Comparison of ENCODE assay signal across 34 cellular contexts in genomic region chr7:124482229-124482628, GRCh38.
"Had no signal": no experiment of that assay in that cellular context is flagged by ENCODE, and none has a peak within 500 bp of the region (broad histone marks: within the 10 kb centered on the region; RNA-seq: fewer than 3 reads in every experiment).

No MANE protein-coding gene starts in this region.

- H2AFZ ChIP-seq: hepatocyte had no signal

- H3K4me2 ChIP-seq: hepatocyte had no signal

- H3K27me3 ChIP-seq: adrenal gland, body of pancreas, esophagus squamous epithelium, gastroesophageal sphincter, heart right ventricle, hepatocyte had no signal

- H3K79me2 ChIP-seq: hepatocyte had no signal

- H3K4me3 ChIP-seq: adrenal gland, body of pancreas, esophagus squamous epithelium, gastroesophageal sphincter, heart right ventricle, hepatocyte had no signal

- H3K27ac ChIP-seq: adrenal gland, body of pancreas, epithelial cell of prostate, esophagus squamous epithelium, gastroesophageal sphincter, heart right ventricle, hepatocyte had no signal

- H3K9me3 ChIP-seq: adrenal gland, body of pancreas, esophagus squamous epithelium, gastroesophageal sphincter, heart right ventricle had no signal

- DNase-seq: activated CD4-positive, alpha-beta memory T cell treated with anti-CD3 and anti-CD28 coated beads for 36 hours; activated CD4-positive, alpha-beta T cell treated with anti-CD3 and anti-CD28 coated beads for 36 hours; activated CD4-positive, alpha-beta T cell treated with anti-CD3 and anti-CD28 coated beads, Interleukin-2, amount 10 ng/mL, durations not matched to agents 24 days and 14 days; activated CD4-positive, CD25-positive, alpha-beta regulatory T cell; activated CD4-positive, CD25-positive, alpha-beta regulatory T cell treated with anti-CD3 and anti-CD28 coated beads, Interleukin-2, amount 50 U/mL, for 72 hours; activated CD8-positive, alpha-beta memory T cell treated with anti-CD3 and anti-CD28 coated beads, Interleukin-2, amount 10 ng/mL, durations not matched to agents 7 days and 5 days; activated CD8-positive, alpha-beta memory T cell treated with anti-CD3 and anti-CD28 coated beads, Interleukin-2, amount 50 U/mL, for 4 hours; activated CD8-positive, alpha-beta T cell treated with anti-CD3 and anti-CD28 coated beads, Interleukin-2, amount 10 ng/mL, durations not matched to agents 7 days and 5 days; activated effector memory CD4-positive, alpha-beta T cell treated with anti-CD3 and anti-CD28 coated beads, Interleukin-2, amount 50 U/mL, for 16 hours; activated naive CD4-positive, alpha-beta T cell treated with anti-CD3 and anti-CD28 coated beads for 36 hours; activated naive CD8-positive, alpha-beta T cell treated with anti-CD3 and anti-CD28 coated beads for 36 hours; activated naive CD8-positive, alpha-beta T cell treated with anti-CD3 and anti-CD28 coated beads, Interleukin-2, amount 50 U/mL, for 24 hours; activated T-cell treated with anti-CD3 and anti-CD28 coated beads, Interleukin-2, amount 50 U/mL, for 1 hour; activated T-cell treated with anti-CD3 and anti-CD28 coated beads, Interleukin-2, amount 50 U/mL, for 48 hours; adrenal gland; amygdala; aorta; body of pancreas; caudate nucleus; cortex of kidney; dermis blood vessel endothelial cell; effector CD4-positive, alpha-beta T cell; effector memory CD8-positive, alpha-beta T cell; esophagus squamous epithelium; foreskin melanocyte; heart right ventricle; T1000 had no signal

- H3K36me3 Mint-ChIP-seq: activated CD4-positive, alpha-beta memory T cell treated with anti-CD3 and anti-CD28 coated beads for 36 hours; activated CD8-positive, alpha-beta memory T cell treated with anti-CD3 and anti-CD28 coated beads, Interleukin-2, amount 10 ng/mL, durations not matched to agents 7 days and 5 days; activated naive CD4-positive, alpha-beta T cell treated with anti-CD3 and anti-CD28 coated beads, Interleukin-2, amount 50 U/mL, for 24 hours; activated naive CD8-positive, alpha-beta T cell treated with anti-CD3 and anti-CD28 coated beads for 36 hours had no signal

- H3K36me3 ChIP-seq: adrenal gland, esophagus squamous epithelium, gastroesophageal sphincter, heart right ventricle had no signal

- H3K4me1 ChIP-seq: adrenal gland, body of pancreas, esophagus squamous epithelium, gastroesophageal sphincter, heart right ventricle had no signal

- H3K27ac Mint-ChIP-seq: activated CD4-positive, alpha-beta memory T cell treated with anti-CD3 and anti-CD28 coated beads for 36 hours; activated CD4-positive, alpha-beta T cell treated with anti-CD3 and anti-CD28 coated beads for 36 hours; activated CD4-positive, alpha-beta T cell treated with anti-CD3 and anti-CD28 coated beads, Interleukin-2, amount 10 ng/mL, durations not matched to agents 24 days and 14 days; activated CD8-positive, alpha-beta memory T cell treated with anti-CD3 and anti-CD28 coated beads, Interleukin-2, amount 10 ng/mL, durations not matched to agents 7 days and 5 days; activated CD8-positive, alpha-beta T cell treated with anti-CD3 and anti-CD28 coated beads, Interleukin-2, amount 10 ng/mL, durations not matched to agents 7 days and 5 days; activated naive CD4-positive, alpha-beta T cell treated with anti-CD3 and anti-CD28 coated beads for 36 hours; activated naive CD4-positive, alpha-beta T cell treated with anti-CD3 and anti-CD28 coated beads, Interleukin-2, amount 50 U/mL, for 24 hours; activated naive CD8-positive, alpha-beta T cell treated with anti-CD3 and anti-CD28 coated beads for 36 hours; activated naive CD8-positive, alpha-beta T cell treated with anti-CD3 and anti-CD28 coated beads, Interleukin-2, amount 50 U/mL, for 24 hours; activated T-helper 1 cell treated with anti-CD3 and anti-CD28 coated beads, Interleukin-12 subunit alpha, Interleukin-12 subunit beta, Interleukin-2, Interleukin-4 antibody, amounts not matched to agents 30 ng/mL and 10 ng/mL and 1 ng/mL, durations not matched to agents 14 hours and 24 hours and 36 hours; activated T-helper 2 cell treated with anti-CD3 and anti-CD28 coated beads, Interferon-gamma antibody, Interleukin-2, Interleukin-4, amounts not matched to agents 10 μg/mL and 5 μg/mL and 100 μg/mL, durations not matched to agents 14 hours and 24 hours and 36 hours; effector memory CD8-positive, alpha-beta T cell; T-helper 2 cell treated with Interferon-gamma antibody and Interleukin-4, amounts not matched to agents 5 μg/mL and 100 μg/mL, for 36 hours had no signal

- H3K4me1 Mint-ChIP-seq: activated CD4-positive, alpha-beta T cell treated with anti-CD3 and anti-CD28 coated beads for 36 hours; activated CD4-positive, alpha-beta T cell treated with anti-CD3 and anti-CD28 coated beads, Interleukin-2, amount 10 ng/mL, durations not matched to agents 24 days and 14 days; activated CD8-positive, alpha-beta memory T cell treated with anti-CD3 and anti-CD28 coated beads, Interleukin-2, amount 10 ng/mL, durations not matched to agents 7 days and 5 days; activated naive CD4-positive, alpha-beta T cell treated with anti-CD3 and anti-CD28 coated beads, Interleukin-2, amount 50 U/mL, for 24 hours; activated naive CD8-positive, alpha-beta T cell treated with anti-CD3 and anti-CD28 coated beads for 36 hours; activated naive CD8-positive, alpha-beta T cell treated with anti-CD3 and anti-CD28 coated beads, Interleukin-2, amount 50 U/mL, for 24 hours had no signal

- H3K9me3 Mint-ChIP-seq: activated CD4-positive, alpha-beta T cell treated with anti-CD3 and anti-CD28 coated beads, Interleukin-2, amount 10 ng/mL, durations not matched to agents 24 days and 14 days; activated naive CD4-positive, alpha-beta T cell treated with anti-CD3 and anti-CD28 coated beads, Interleukin-2, amount 50 U/mL, for 24 hours; activated T-helper 2 cell treated with anti-CD3 and anti-CD28 coated beads, Interferon-gamma antibody, Interleukin-2, Interleukin-4, amounts not matched to agents 10 μg/mL and 5 μg/mL and 100 μg/mL, durations not matched to agents 14 hours and 24 hours and 36 hours had no signal

- H3K4me3 Mint-ChIP-seq: activated CD4-positive, alpha-beta memory T cell treated with anti-CD3 and anti-CD28 coated beads for 36 hours; activated CD4-positive, alpha-beta T cell treated with anti-CD3 and anti-CD28 coated beads for 36 hours; activated CD4-positive, alpha-beta T cell treated with anti-CD3 and anti-CD28 coated beads, Interleukin-2, amount 10 ng/mL, durations not matched to agents 24 days and 14 days; activated CD8-positive, alpha-beta memory T cell treated with anti-CD3 and anti-CD28 coated beads, Interleukin-2, amount 10 ng/mL, durations not matched to agents 7 days and 5 days; activated CD8-positive, alpha-beta T cell treated with anti-CD3 and anti-CD28 coated beads, Interleukin-2, amount 10 ng/mL, durations not matched to agents 7 days and 5 days; activated naive CD4-positive, alpha-beta T cell treated with anti-CD3 and anti-CD28 coated beads for 36 hours; activated naive CD4-positive, alpha-beta T cell treated with anti-CD3 and anti-CD28 coated beads, Interleukin-2, amount 50 U/mL, for 24 hours; activated naive CD8-positive, alpha-beta T cell treated with anti-CD3 and anti-CD28 coated beads for 36 hours; activated naive CD8-positive, alpha-beta T cell treated with anti-CD3 and anti-CD28 coated beads, Interleukin-2, amount 50 U/mL, for 24 hours; activated T-helper 1 cell treated with anti-CD3 and anti-CD28 coated beads, Interleukin-12 subunit alpha, Interleukin-12 subunit beta, Interleukin-2, Interleukin-4 antibody, amounts not matched to agents 30 ng/mL and 10 ng/mL and 1 ng/mL, durations not matched to agents 14 hours and 24 hours and 36 hours; effector memory CD8-positive, alpha-beta T cell; T-helper 2 cell treated with Interferon-gamma antibody and Interleukin-4, amounts not matched to agents 5 μg/mL and 100 μg/mL, for 36 hours had no signal

- ATAC-seq: activated CD4-positive, alpha-beta T cell treated with anti-CD3 and anti-CD28 coated beads for 36 hours; activated CD8-positive, alpha-beta memory T cell treated with anti-CD3 and anti-CD28 coated beads, Interleukin-2, amount 10 ng/mL, durations not matched to agents 7 days and 5 days; activated CD8-positive, alpha-beta T cell treated with anti-CD3 and anti-CD28 coated beads, Interleukin-2, amount 10 ng/mL, durations not matched to agents 7 days and 5 days; activated naive CD8-positive, alpha-beta T cell treated with anti-CD3 and anti-CD28 coated beads, Interleukin-2, amount 50 U/mL, for 24 hours; body of pancreas; effector memory CD8-positive, alpha-beta T cell; gastroesophageal sphincter; heart right ventricle had no signal

- H3K27me3 Mint-ChIP-seq: activated CD4-positive, alpha-beta memory T cell treated with anti-CD3 and anti-CD28 coated beads for 36 hours; activated CD4-positive, alpha-beta T cell treated with anti-CD3 and anti-CD28 coated beads for 36 hours; activated CD4-positive, alpha-beta T cell treated with anti-CD3 and anti-CD28 coated beads, Interleukin-2, amount 10 ng/mL, durations not matched to agents 24 days and 14 days; activated CD8-positive, alpha-beta memory T cell treated with anti-CD3 and anti-CD28 coated beads, Interleukin-2, amount 10 ng/mL, durations not matched to agents 7 days and 5 days; activated naive CD4-positive, alpha-beta T cell treated with anti-CD3 and anti-CD28 coated beads, Interleukin-2, amount 50 U/mL, for 24 hours; activated naive CD8-positive, alpha-beta T cell treated with anti-CD3 and anti-CD28 coated beads for 36 hours; activated naive CD8-positive, alpha-beta T cell treated with anti-CD3 and anti-CD28 coated beads, Interleukin-2, amount 50 U/mL, for 24 hours; effector memory CD8-positive, alpha-beta T cell had no signal
